8 cellular contexts compared by ENCODE assay signal in the genomic region with DNA sequence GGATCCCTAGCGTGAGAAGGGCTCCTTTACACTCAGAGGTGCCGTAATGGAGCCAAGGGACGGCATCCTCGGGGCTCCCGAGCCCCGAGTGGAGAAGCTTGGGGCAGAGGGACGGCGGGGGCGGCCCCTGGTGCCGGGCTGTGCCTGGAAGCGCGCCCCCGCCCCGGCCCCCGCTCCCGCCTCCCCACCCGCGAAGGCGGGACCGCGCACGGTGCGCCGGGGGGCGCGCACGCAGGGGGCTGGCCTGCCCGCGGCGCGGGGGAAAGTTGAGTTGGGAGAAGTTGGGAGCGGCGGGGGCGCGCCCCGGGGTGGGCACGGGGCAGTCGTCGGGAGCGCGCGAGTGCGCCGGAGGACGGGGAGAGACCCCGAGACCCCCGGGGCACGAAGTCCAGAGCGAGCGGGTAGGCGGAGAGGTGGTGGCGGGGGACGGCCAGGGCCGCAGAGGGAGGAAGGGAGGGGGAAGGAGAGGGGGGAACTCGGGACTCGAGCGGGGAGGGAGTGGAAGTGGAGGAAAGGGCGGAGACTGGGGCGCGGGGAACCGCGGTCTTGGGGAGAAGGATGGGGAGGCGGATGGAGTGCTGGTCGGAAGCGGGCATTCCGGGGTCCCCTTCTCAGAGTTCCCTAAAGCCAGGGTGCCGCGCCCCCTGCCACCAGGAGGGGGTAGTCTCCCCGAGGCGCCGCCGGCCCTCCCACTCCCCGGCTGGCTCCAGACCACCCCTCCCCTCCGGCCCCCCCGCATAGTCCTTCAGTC.
A peak's percentile ranks its signal among the peaks of the same experiment; 100 is the strongest.
DNase-seq lines count a peak whose midpoint lies in the region; ATAC-seq and TF ChIP-seq lines count a peak whose summit lies in the region.

A gene with protein sequence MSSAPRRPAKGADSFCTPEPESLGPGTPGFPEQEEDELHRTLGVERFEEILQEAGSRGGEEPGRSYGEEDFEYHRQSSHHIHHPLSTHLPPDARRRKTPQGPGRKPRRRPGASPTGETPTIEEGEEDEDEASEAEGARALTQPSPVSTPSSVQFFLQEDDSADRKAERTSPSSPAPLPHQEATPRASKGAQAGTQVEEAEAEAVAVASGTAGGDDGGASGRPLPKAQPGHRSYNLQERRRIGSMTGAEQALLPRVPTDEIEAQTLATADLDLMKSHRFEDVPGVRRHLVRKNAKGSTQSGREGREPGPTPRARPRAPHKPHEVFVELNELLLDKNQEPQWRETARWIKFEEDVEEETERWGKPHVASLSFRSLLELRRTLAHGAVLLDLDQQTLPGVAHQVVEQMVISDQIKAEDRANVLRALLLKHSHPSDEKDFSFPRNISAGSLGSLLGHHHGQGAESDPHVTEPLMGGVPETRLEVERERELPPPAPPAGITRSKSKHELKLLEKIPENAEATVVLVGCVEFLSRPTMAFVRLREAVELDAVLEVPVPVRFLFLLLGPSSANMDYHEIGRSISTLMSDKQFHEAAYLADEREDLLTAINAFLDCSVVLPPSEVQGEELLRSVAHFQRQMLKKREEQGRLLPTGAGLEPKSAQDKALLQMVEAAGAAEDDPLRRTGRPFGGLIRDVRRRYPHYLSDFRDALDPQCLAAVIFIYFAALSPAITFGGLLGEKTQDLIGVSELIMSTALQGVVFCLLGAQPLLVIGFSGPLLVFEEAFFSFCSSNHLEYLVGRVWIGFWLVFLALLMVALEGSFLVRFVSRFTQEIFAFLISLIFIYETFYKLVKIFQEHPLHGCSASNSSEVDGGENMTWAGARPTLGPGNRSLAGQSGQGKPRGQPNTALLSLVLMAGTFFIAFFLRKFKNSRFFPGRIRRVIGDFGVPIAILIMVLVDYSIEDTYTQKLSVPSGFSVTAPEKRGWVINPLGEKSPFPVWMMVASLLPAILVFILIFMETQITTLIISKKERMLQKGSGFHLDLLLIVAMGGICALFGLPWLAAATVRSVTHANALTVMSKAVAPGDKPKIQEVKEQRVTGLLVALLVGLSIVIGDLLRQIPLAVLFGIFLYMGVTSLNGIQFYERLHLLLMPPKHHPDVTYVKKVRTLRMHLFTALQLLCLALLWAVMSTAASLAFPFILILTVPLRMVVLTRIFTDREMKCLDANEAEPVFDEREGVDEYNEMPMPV (plus strand): TSS at position 228 of the 751 bp plus-strand sequence. CDS start 2,399 bp downstream, outside the sequence.

- TF ChIP-seq CTCF in GM13976 (IDR thresholded peaks at IDR 0.05; ENCODE audit: borderline replicate concordance, control extremely low read depth, extremely low read depth, insufficient read depth, missing control alignments): peak; percentile 28

- H3K27ac Mint-ChIP-seq in effector memory CD8-positive, alpha-beta T cell: peak within 1 kb of the TSS; percentile 82 to 97
- H3K27ac Mint-ChIP-seq in memory B cell: peak within 1 kb of the TSS; percentile 91

- ATAC-seq in HG03064 (IDR thresholded peaks at IDR 0.05; ENCODE audit: low read depth, unreplicated experiment): peak; percentile 25
- ATAC-seq in effector memory CD8-positive, alpha-beta T cell (replicated peaks): peak; percentile 16
- peak; percentile 44 for ATAC-seq in memory B cell (ENCODE audit: low read depth)

- peak within 1 kb of the TSS; percentile 95 to 97 for H3K4me3 Mint-ChIP-seq in effector memory CD8-positive, alpha-beta T cell
- peak within 1 kb of the TSS; percentile 93 for H3K4me3 Mint-ChIP-seq in memory B cell

- in situ Hi-C loops in GM13976 (cut with MboI; ENCODE audit: low sequenced_read_pairs, unreplicated experiment): no loop called here

- H3K4me1 Mint-ChIP-seq in effector memory CD8-positive, alpha-beta T cell (ENCODE audit: low read depth in 2 of 2): peaks cover 37 to 41% of the 10 kb centered on the region in 2 donors
- H3K4me1 Mint-ChIP-seq in memory B cell: peaks cover 27% of the 10 kb centered on the region

- DNase-seq in 8988T: peak; percentile 89
- peak; percentile 92 for DNase-seq in GM13976 (ENCODE audit: low spot score)
- DNase-seq in NCI-H774 (lab: John Stamatoyannopoulos, UW): peak; percentile 80
- DNase-seq in activated CD8-positive, alpha-beta memory T cell treated with anti-CD3 and anti-CD28 coated beads for 4 hours (ENCODE audit: low read depth in 2 of 2): peak; percentile 39 to 58
- DNase-seq in effector memory CD8-positive, alpha-beta T cell: peak; percentile 50 to 67 (median 65)
- peak; percentile 70 to 90 for DNase-seq in memory B cell (ENCODE audit: low spot score in 2 of 2)
- DNase-seq in stimulated activated CD8-positive, alpha-beta memory T cell treated with anti-CD3 and anti-CD28 coated beads, Interleukin-15, amount 100 ng/mL, for 1 hour (ENCODE audit: low read depth): peak; percentile 46

- no peaks in the 10 kb centered on the region for H3K9me3 Mint-ChIP-seq in effector memory CD8-positive, alpha-beta T cell
- H3K9me3 Mint-ChIP-seq in memory B cell: no peaks in the 10 kb centered on the region

- peaks cover 0 to 4% of the 10 kb centered on the region in 2 donors for H3K27me3 Mint-ChIP-seq in effector memory CD8-positive, alpha-beta T cell
- H3K27me3 Mint-ChIP-seq in memory B cell: no peaks in the 10 kb centered on the region

- H3K36me3 Mint-ChIP-seq in effector memory CD8-positive, alpha-beta T cell (ENCODE audit: insufficient read depth): peaks cover 13% of the 10 kb centered on the region
- H3K36me3 Mint-ChIP-seq in memory B cell: no peaks in the 10 kb centered on the region

Comparison
In these comparisons a context has a peak if more than half of its experiments do, and no peak if none do; other contexts are left out.
1. Peak in every context shown above with its lines: DNase-seq and ATAC-seq.